2 cellular contexts compared by ENCODE assay signal in the genomic region with DNA sequence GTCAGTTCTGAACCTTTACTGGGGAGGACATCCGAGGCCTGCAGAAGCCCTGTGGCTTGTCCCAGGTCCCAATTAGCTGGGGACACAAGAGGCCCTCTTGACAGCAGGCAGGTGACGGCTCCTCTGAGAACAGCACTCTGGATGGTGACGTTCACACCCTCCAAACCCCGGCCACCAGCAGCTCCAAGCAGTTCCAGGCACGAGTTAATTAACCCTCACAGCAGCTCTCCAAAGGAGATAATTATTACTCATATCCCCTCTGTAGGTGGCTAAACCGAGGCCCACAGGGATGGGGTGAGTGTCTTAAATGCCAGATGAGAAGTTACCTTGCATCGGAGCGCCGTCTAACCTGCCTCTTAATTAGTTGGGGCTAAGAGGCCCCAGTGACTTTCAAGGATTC.
TF ChIP-seq lines count a peak whose summit lies in the region.

No MANE protein-coding gene starts in this region.

TF ChIP-seq in HEK293, 187 proteins besides CTCF, POLR2A, EP300 and RAD21 (continued from another document):
- no peak for TF ChIP-seq ZSCAN18 (tag by site-specific recombination; IDR thresholded peaks at IDR 0.05)
- TF ChIP-seq ZNF391 (tag by site-specific recombination; IDR thresholded peaks at IDR 0.05; ENCODE audit: borderline replicate concordance, low read depth): no peak
- peak; percentile 30; the same call in 1 of the 2 replicates for TF ChIP-seq SP7 (tag by site-specific recombination; IDR thresholded peaks at IDR 0.05)
- TF ChIP-seq HOXD13 (CRISPR knock-in tag; IDR thresholded peaks at IDR 0.05; ENCODE audit: borderline replicate concordance): no peak
- no peak for TF ChIP-seq ZEB2 (tag by site-specific recombination; IDR thresholded peaks at IDR 0.05)
- peak; percentile 65 for TF ChIP-seq GLIS1 (tag by site-specific recombination; IDR thresholded peaks at IDR 0.05)
- no peak for TF ChIP-seq BCL6B (tag by site-specific recombination; IDR thresholded peaks at IDR 0.05)
- TF ChIP-seq ZNF768 (tag by site-specific recombination; IDR thresholded peaks at IDR 0.05): no peak

TF ChIP-seq in H1, 55 proteins besides CTCF, POLR2A, EP300 and RAD21 (continued from another document):
- TF ChIP-seq BACH1 (IDR thresholded peaks at IDR 0.05; ENCODE audit: low read length) (no peak), NRF1 (IDR thresholded peaks at IDR 0.05; ENCODE audit: low read depth, low read length) (no peak), SRF (IDR thresholded peaks at IDR 0.05; ENCODE audit: low read depth, low read length) (no peak)
